ENCODE assay signal across 1 cellular context in the genomic region with DNA sequence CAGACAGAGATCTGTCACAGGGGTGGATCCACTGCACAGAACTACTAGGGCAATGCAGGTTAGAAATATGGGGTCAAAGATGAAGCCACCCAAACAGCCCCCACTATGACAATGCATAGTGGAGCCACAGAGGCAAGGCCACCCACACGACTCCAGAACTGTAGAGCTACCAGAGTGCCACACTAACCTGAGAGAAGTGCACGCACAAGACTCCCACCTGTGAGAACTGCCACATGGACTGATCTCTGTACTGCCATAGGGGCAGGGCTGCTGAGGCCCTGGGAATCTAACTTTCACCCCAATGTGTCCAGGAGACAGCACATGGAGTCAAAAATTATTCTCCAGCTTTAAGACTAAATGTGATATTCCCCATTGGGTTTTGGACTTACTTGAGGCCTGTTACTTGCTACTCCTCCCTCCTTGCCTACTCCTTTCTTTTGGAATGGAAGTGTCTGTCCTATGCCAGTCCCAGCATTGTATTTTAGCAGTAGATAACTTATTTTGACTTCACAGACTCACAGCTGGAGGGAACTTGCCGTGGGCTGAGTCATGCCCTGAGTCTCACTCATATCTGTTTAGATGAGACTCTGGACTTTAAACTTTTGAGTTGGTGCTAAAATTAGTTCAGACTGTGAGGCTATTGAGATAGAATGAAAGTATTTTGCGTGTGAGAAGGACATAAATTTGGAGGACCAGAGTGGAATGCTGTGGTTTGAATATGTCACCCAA.
A peak's percentile ranks its signal among the peaks of the same experiment; 100 is the strongest.
TF ChIP-seq lines count a peak whose summit lies in the region.

No MANE protein-coding gene starts in this region.

TF ChIP-seq in K562, 482 proteins besides CTCF, POLR2A, EP300 and RAD21 (continued from another document):
- TF ChIP-seq, protein P1, sequence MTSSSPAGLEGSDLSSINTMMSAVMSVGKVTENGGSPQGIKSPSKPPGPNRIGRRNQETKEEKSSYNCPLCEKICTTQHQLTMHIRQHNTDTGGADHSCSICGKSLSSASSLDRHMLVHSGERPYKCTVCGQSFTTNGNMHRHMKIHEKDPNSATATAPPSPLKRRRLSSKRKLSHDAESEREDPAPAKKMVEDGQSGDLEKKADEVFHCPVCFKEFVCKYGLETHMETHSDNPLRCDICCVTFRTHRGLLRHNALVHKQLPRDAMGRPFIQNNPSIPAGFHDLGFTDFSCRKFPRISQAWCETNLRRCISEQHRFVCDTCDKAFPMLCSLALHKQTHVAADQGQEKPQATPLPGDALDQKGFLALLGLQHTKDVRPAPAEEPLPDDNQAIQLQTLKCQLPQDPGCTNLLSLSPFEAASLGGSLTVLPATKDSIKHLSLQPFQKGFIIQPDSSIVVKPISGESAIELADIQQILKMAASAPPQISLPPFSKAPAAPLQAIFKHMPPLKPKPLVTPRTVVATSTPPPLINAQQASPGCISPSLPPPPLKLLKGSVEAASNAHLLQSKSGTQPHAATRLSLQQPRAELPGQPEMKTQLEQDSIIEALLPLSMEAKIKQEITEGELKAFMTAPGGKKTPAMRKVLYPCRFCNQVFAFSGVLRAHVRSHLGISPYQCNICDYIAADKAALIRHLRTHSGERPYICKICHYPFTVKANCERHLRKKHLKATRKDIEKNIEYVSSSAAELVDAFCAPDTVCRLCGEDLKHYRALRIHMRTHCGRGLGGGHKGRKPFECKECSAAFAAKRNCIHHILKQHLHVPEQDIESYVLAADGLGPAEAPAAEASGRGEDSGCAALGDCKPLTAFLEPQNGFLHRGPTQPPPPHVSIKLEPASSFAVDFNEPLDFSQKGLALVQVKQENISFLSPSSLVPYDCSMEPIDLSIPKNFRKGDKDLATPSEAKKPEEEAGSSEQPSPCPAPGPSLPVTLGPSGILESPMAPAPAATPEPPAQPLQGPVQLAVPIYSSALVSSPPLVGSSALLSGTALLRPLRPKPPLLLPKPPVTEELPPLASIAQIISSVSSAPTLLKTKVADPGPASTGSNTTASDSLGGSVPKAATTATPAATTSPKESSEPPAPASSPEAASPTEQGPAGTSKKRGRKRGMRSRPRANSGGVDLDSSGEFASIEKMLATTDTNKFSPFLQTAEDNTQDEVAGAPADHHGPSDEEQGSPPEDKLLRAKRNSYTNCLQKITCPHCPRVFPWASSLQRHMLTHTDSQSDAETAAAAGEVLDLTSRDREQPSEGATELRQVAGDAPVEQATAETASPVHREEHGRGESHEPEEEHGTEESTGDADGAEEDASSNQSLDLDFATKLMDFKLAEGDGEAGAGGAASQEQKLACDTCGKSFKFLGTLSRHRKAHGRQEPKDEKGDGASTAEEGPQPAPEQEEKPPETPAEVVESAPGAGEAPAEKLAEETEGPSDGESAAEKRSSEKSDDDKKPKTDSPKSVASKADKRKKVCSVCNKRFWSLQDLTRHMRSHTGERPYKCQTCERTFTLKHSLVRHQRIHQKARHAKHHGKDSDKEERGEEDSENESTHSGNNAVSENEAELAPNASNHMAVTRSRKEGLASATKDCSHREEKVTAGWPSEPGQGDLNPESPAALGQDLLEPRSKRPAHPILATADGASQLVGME (CRISPR knock-in tag; IDR thresholded peaks at IDR 0.05) = no peak
- TF ChIP-seq FOSL1 (tag; conservative IDR thresholded peaks at IDR 0.05) (peak; percentile 87), NUFIP1 (IDR thresholded peaks at IDR 0.05; ENCODE audit: partially characterized antibody) (no peak), NCOA6 (IDR thresholded peaks at IDR 0.05) (no peak)
